In genomic region chr6:110873981-110874879, GRCh38 we compare ENCODE assay signal across 1 cellular context.
TF ChIP-seq lines count a peak whose summit lies in the region.

TSS of gene AMD1 (plus strand) at chr6:110874785. CDS start at chr6:110875106, 321 bp downstream.

TF ChIP-seq in HCT116, 20 proteins besides CTCF, POLR2A, EP300 and RAD21 (continued from another document):
- peak; percentile 44 for TF ChIP-seq ZBTB33 (IDR thresholded peaks at IDR 0.05; ENCODE audit: extremely low read depth, insufficient replicate concordance, low read length)
- no peak for TF ChIP-seq ELF1 (IDR thresholded peaks at IDR 0.05; ENCODE audit: borderline replicate concordance, low read depth)
